ENCODE assay signal across 15 cellular contexts in genomic region chr2:234102112-234102511, GRCh38. TPM values are rescaled to one million over a fixed set of nuclear protein-coding genes. Genes with fewer than 3 reads are reported as not detected.
DNase-seq lines count a peak whose midpoint lies in the region; ATAC-seq and TF ChIP-seq lines count a peak whose summit lies in the region.
"Had no signal": no experiment of that assay in that cellular context is flagged by ENCODE, and none has a peak within 500 bp of the region (broad histone marks: within the 10 kb centered on the region; RNA-seq: fewer than 3 reads in every experiment).

No MANE protein-coding gene starts in this region.

- H3K27ac ChIP-seq in BLaER1 = peak overlapping the region; percentile 96
- no peak overlapping the region for H3K27ac ChIP-seq in CD8-positive, alpha-beta T cell (ENCODE audit: low read depth, low read length)
- H3K27ac ChIP-seq in foreskin keratinocyte = no peak overlapping the region

- H3K4me1 ChIP-seq in BLaER1 (peaks cover 90% of the 10 kb centered on the region), foreskin keratinocyte (peaks cover 4% of the 10 kb centered on the region)
- peaks cover 40% of the 10 kb centered on the region for H3K4me1 ChIP-seq in CD8-positive, alpha-beta T cell (ENCODE audit: insufficient read depth, low read length)

- peaks cover 2% of the 10 kb centered on the region for H3K9me3 Mint-ChIP-seq in CD8-positive, alpha-beta T cell
- H3K9me3 Mint-ChIP-seq: activated CD4-positive, alpha-beta memory T cell treated with anti-CD3 and anti-CD28 coated beads for 36 hours had no signal

- CTCF ChIA-PET in CD8-positive, alpha-beta T cell (lab: Charles Lee) = interaction anchor here (0.7 to 1.6 kb wide), 10 partner anchors 9 to 443 kb away, joined by 3 to 6 read pairs (median 3); partner anchors contain the start of gene ARL4C

- 0 out of 2 replicates have a peak overlapping the region, but pooled peaks have one; percentile 3 for H3K4me3 ChIP-seq in BLaER1
- no peak overlapping the region for H3K4me3 ChIP-seq in CD8-positive, alpha-beta T cell (ENCODE audit: low read depth, low read length)

- no peak for TF ChIP-seq CTCF in CD8-positive, alpha-beta T cell (IDR thresholded peaks at IDR 0.05)
- peak; percentile 55 for TF ChIP-seq CTCF in foreskin keratinocyte (conservative IDR thresholded peaks at IDR 0.05)

- H3K27me3 Mint-ChIP-seq in CD8-positive, alpha-beta T cell (ENCODE audit: low read depth) = no peaks in the 10 kb centered on the region
- H3K27me3 Mint-ChIP-seq: activated CD4-positive, alpha-beta memory T cell treated with anti-CD3 and anti-CD28 coated beads for 36 hours had no signal

- intact Hi-C loops in CD8-positive, alpha-beta T cell (cut with DNase I, micrococcal nuclease) = loop anchor here (1.0 to 5.0 kb wide), 2 partner anchors 125 to 126 kb away; no protein-coding TSS in a partner anchor

- H3K4me3 Mint-ChIP-seq in CD8-positive, alpha-beta T cell = peak overlapping the region; percentile 20
- H3K4me3 Mint-ChIP-seq: activated CD4-positive, alpha-beta memory T cell treated with anti-CD3 and anti-CD28 coated beads for 36 hours had no signal

- no peak overlapping the region; the same call in 1 of the 2 replicates for H3K9ac ChIP-seq in BLaER1

- no peaks in the 10 kb centered on the region for H3K27me3 ChIP-seq in BLaER1
- no peaks in the 10 kb centered on the region for H3K27me3 ChIP-seq in CD8-positive, alpha-beta T cell (ENCODE audit: insufficient read depth, low read length)
- no peaks in the 10 kb centered on the region for H3K27me3 ChIP-seq in foreskin keratinocyte

- H3K36me3 ChIP-seq in BLaER1 = no peaks in the 10 kb centered on the region
- H3K36me3 ChIP-seq in CD8-positive, alpha-beta T cell (ENCODE audit: insufficient read depth, low read length) = no peaks in the 10 kb centered on the region

- POLR2A ChIA-PET in CD8-positive, alpha-beta T cell (lab: Charles Lee) = interaction anchor here (1.7 kb wide), 1 partner anchor 11 kb away, joined by 4 read pairs; no protein-coding TSS in a partner anchor

- H3K4me2 ChIP-seq in BLaER1 = peak overlapping the region; percentile 90

- H3K9me3 ChIP-seq in BLaER1 = peaks cover 23% of the 10 kb centered on the region
- H3K9me3 ChIP-seq in CD8-positive, alpha-beta T cell (ENCODE audit: low read length) = no peaks in the 10 kb centered on the region

- ATAC-seq in CD8-positive, alpha-beta T cell = peak; percentile 81
- ATAC-seq in foreskin keratinocyte (peak; percentile 56), GM19463 (IDR thresholded peaks at IDR 0.05; ENCODE audit: unreplicated experiment) (no peak), HG02870 (IDR thresholded peaks at IDR 0.05; ENCODE audit: unreplicated experiment) (no peak), GM21381 (IDR thresholded peaks at IDR 0.05; ENCODE audit: unreplicated experiment) (no peak)

- DNase-seq in CD8-positive, alpha-beta T cell = peak in 2 of 7 experiments; percentile 15 to 23
- DNase-seq in NCI-H69 (lab: John Stamatoyannopoulos, UW) = peak; percentile 28
- peak in 1 of 2 donors; percentile 48 for DNase-seq in foreskin keratinocyte
- DNase-seq in ecto neural progenitor cell (ENCODE audit: low spot score) = no peak
- DNase-seq: activated CD4-positive, alpha-beta memory T cell treated with anti-CD3 and anti-CD28 coated beads for 36 hours; COR-L47; cortex of kidney; NCI-H1048 had no signal

- H4K20me1 ChIP-seq in BLaER1 = no peaks in the 10 kb centered on the region

- H3K36me3 Mint-ChIP-seq in CD8-positive, alpha-beta T cell = no peaks in the 10 kb centered on the region
- H3K36me3 Mint-ChIP-seq: activated CD4-positive, alpha-beta memory T cell treated with anti-CD3 and anti-CD28 coated beads for 36 hours had no signal

- peak overlapping the region; percentile 28 for H3K27ac Mint-ChIP-seq in CD8-positive, alpha-beta T cell
- H3K27ac Mint-ChIP-seq: activated CD4-positive, alpha-beta memory T cell treated with anti-CD3 and anti-CD28 coated beads for 36 hours had no signal

- peaks cover 45% of the 10 kb centered on the region for H3K4me1 Mint-ChIP-seq in CD8-positive, alpha-beta T cell (ENCODE audit: low read depth)

RNA-seq across cellular contexts. Expression of gene SPP2, which starts 51.6 kb away (rescaled TPM):
- total RNA-seq in CD8-positive, alpha-beta T cell = not detected
- not detected in 2 replicates for total RNA-seq in foreskin keratinocyte
- polyA plus RNA-seq in foreskin keratinocyte = not detected in 2 replicates
- total RNA-seq: activated CD4-positive, alpha-beta memory T cell treated with anti-CD3 and anti-CD28 coated beads for 36 hours; fibroblast of villous mesenchyme; T-helper 1 cell treated with Interleukin-12 subunit alpha and Interleukin-12 subunit beta and Interleukin-4 antibody, amounts not matched to agents 30 ng/mL and 1 ng/mL, for 36 hours; temporal lobe had no signal

Comparison
In these comparisons a context has a peak if more than half of its experiments do, and no peak if none do; other contexts are left out.
1. ATAC-seq: peak in CD8-positive, alpha-beta T cell (single experiment) and foreskin keratinocyte (single experiment); none in GM19463 (single experiment), HG02870 (single experiment) and GM21381 (single experiment).